Comparison of ENCODE assay signal across 23 cellular contexts in the genomic region with DNA sequence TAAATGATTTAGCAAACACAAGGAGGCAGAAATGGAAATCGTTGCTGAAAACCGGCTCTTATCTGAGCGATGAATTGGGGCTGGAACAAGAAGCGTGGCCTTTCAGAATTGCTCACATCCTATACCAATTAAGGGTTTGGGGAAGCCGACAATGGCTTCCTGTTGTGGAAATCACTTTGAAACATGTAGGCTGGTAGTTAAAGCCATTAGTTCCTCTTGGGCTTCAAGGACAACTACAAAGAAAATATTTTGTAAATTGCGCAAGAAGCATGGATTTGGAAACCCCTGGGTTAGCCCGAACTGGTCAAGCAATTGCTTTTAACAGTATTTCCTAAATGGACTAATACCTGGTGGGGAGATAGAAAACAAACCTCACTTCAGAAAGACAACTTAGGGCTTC.
A peak's percentile ranks its signal among the peaks of the same experiment; 100 is the strongest.
DNase-seq lines count a peak whose midpoint lies in the region; TF ChIP-seq lines count a peak whose summit lies in the region.
"Had no signal": no experiment of that assay in that cellular context is flagged by ENCODE, and none has a peak within 500 bp of the region (broad histone marks: within the 10 kb centered on the region; RNA-seq: fewer than 3 reads in every experiment).

No MANE protein-coding gene starts in this region.

- no peak overlapping the region for H3K27ac ChIP-seq in CD4-positive, alpha-beta memory T cell (ENCODE audit: low read depth, low read length)
- H3K27ac ChIP-seq: esophagus muscularis mucosa, gastrocnemius medialis, right atrium auricular region had no signal

- no peaks in the 10 kb centered on the region for H3K36me3 Mint-ChIP-seq in CD4-positive, alpha-beta memory T cell

- H3K27ac Mint-ChIP-seq in CD4-positive, alpha-beta memory T cell, result no peak overlapping the region
- H3K27ac Mint-ChIP-seq: activated CD8-positive, alpha-beta T cell treated with anti-CD3 and anti-CD28 coated beads, Interleukin-2, amount 10 ng/mL, durations not matched to agents 7 days and 5 days; B cell had no signal

- H3K9me3 ChIP-seq in adipocyte (ENCODE audit: control insufficient read depth, low read length), result no peaks in the 10 kb centered on the region
- no peaks in the 10 kb centered on the region for H3K9me3 ChIP-seq in CD4-positive, alpha-beta memory T cell (ENCODE audit: control insufficient read depth in 1 of 2, low read length in 2 of 2)
- H3K9me3 ChIP-seq: esophagus muscularis mucosa, gastrocnemius medialis, right atrium auricular region had no signal

- H3K27me3 Mint-ChIP-seq in CD4-positive, alpha-beta memory T cell, result no peaks in the 10 kb centered on the region

- POLR2A ChIA-PET in CD4-positive, alpha-beta memory T cell (lab: Charles Lee; ENCODE audit: partially characterized antibody), result no interaction called here

- TF ChIP-seq CTCF in GM20000 (IDR thresholded peaks at IDR 0.05; ENCODE audit: extremely low read depth, missing control alignments), result no peak

- intact Hi-C loops in CD4-positive, alpha-beta memory T cell (cut with micrococcal nuclease), result no loop called here

- H3K9me3 Mint-ChIP-seq in CD4-positive, alpha-beta memory T cell, result peaks cover 0 to 7% (median 0%) of the 10 kb centered on the region in 8 donors
- H3K9me3 Mint-ChIP-seq: activated T-cell treated with anti-CD3 and anti-CD28 coated beads, Interleukin-2, amount 50 U/mL, for 4 hours had no signal

- H3K36me3 ChIP-seq in adipocyte (ENCODE audit: control insufficient read depth, insufficient read depth, low read length, severe bottlenecking), result no peaks in the 10 kb centered on the region
- H3K36me3 ChIP-seq in CD4-positive, alpha-beta memory T cell (ENCODE audit: insufficient read depth, low read length), result no peaks in the 10 kb centered on the region
- H3K36me3 ChIP-seq: esophagus muscularis mucosa, gastrocnemius medialis, right atrium auricular region had no signal

- no peak overlapping the region for H3K4me3 ChIP-seq in adipocyte (ENCODE audit: low read length)
- no peak overlapping the region for H3K4me3 ChIP-seq in CD4-positive, alpha-beta memory T cell (ENCODE audit: low read length in 2 of 2)
- H3K4me3 ChIP-seq: esophagus muscularis mucosa, gastrocnemius medialis, right atrium auricular region had no signal

- no peak overlapping the region for H3K9ac ChIP-seq in adipocyte (ENCODE audit: low read length)

- no peak overlapping the region for H3K4me3 Mint-ChIP-seq in CD4-positive, alpha-beta memory T cell
- H3K4me3 Mint-ChIP-seq: activated CD8-positive, alpha-beta T cell treated with anti-CD3 and anti-CD28 coated beads, Interleukin-2, amount 10 ng/mL, durations not matched to agents 7 days and 5 days; activated T-cell treated with anti-CD3 and anti-CD28 coated beads, Interleukin-2, amount 50 U/mL, for 4 hours; B cell had no signal

- no peaks in the 10 kb centered on the region for H3K27me3 ChIP-seq in adipocyte (replicated peaks; ENCODE audit: control insufficient read depth, insufficient read depth, low read length)
- H3K27me3 ChIP-seq in CD4-positive, alpha-beta memory T cell (ENCODE audit: insufficient read depth, low read length), result no peaks in the 10 kb centered on the region
- H3K27me3 ChIP-seq: esophagus muscularis mucosa, gastrocnemius medialis, right atrium auricular region had no signal

- CTCF ChIA-PET in CD4-positive, alpha-beta memory T cell (lab: Charles Lee; ENCODE audit: partially characterized antibody), result no interaction called here

- no peaks in the 10 kb centered on the region for H3K4me1 ChIP-seq in adipocyte (ENCODE audit: control insufficient read depth, insufficient read depth, low read length)
- H3K4me1 ChIP-seq in CD4-positive, alpha-beta memory T cell (ENCODE audit: insufficient read depth, low read length), result no peaks in the 10 kb centered on the region
- H3K4me1 ChIP-seq: gastrocnemius medialis, right atrium auricular region had no signal

- no peaks in the 10 kb centered on the region for H3K4me1 Mint-ChIP-seq in CD4-positive, alpha-beta memory T cell
- H3K4me1 Mint-ChIP-seq: B cell had no signal

- peak; percentile 32 for DNase-seq in SIG-M5 treated with dmso at 0.1 percent for 504 hours (lab: John Stamatoyannopoulos, UW; ENCODE audit: unreplicated experiment)
- DNase-seq in SIG-M5 (lab: John Stamatoyannopoulos, UW), result no peak
- peak; percentile 57 for DNase-seq in NCI-H69 (lab: John Stamatoyannopoulos, UW)
- peak; percentile 46 for DNase-seq in adipocyte (ENCODE audit: low read depth)
- DNase-seq in GM20000 (ENCODE audit: low spot score), result no peak
- no peak for DNase-seq in CD4-positive, alpha-beta memory T cell
- DNase-seq in COR-L47 (lab: John Stamatoyannopoulos, UW), result no peak
- no peak for DNase-seq in ecto neural progenitor cell (ENCODE audit: low spot score)
- DNase-seq: activated CD4-positive, CD25-positive, alpha-beta regulatory T cell; activated CD8-positive, alpha-beta T cell treated with anti-CD3 and anti-CD28 coated beads, Interleukin-2, amount 10 ng/mL, durations not matched to agents 7 days and 5 days; activated naive CD4-positive, alpha-beta T cell treated with anti-CD3 and anti-CD28 coated beads, Interleukin-2, amount 50 U/mL, for 16 hours; activated T-cell treated with anti-CD3 and anti-CD28 coated beads, Interleukin-2, amount 50 U/mL, for 4 hours; effector memory CD4-positive, alpha-beta T cell; gastrocnemius medialis; mammary epithelial cell; NCI-H1048; NCI-H2029; NCI-H524; PC-3; stimulated activated CD8-positive, alpha-beta memory T cell treated with anti-CD3 and anti-CD28 coated beads, Interleukin-4, amount 100 ng/mL, for 48 hours had no signal

Comparison
In these comparisons a context has a peak if more than half of its experiments do, and no peak if none do; other contexts are left out.
1. DNase-seq: peak in SIG-M5 treated with dmso at 0.1 percent for 504 hours (single experiment), NCI-H69 (single experiment) and adipocyte (single experiment); none in SIG-M5 (single experiment), GM20000 (single experiment), CD4-positive, alpha-beta memory T cell (0 of 5), COR-L47 (single experiment) and ecto neural progenitor cell (single experiment).